Comparison of ENCODE assay signal across 26 cellular contexts in the genomic region with DNA sequence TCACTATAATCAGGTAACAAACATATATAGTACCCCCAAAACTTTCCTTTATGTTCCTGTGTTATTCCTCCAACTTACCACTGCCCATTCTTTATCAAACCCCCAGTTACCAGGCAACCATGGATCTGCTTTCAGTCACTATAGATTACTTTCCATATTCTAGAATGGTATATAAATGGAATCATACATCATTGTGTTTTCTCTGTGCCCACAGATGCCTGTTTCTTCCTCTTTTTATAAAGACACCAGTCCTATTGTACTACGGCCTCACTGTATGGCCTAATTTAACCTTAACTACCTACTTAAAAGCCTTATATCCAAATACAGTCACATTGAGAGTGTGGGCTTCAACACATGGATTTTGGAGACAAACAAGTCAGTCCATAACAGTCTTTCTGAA. TPM values are rescaled to one million over a fixed set of nuclear protein-coding genes. Genes with fewer than 3 reads are reported as not detected.
"Had no signal": no experiment of that assay in that cellular context is flagged by ENCODE, and none has a peak within 500 bp of the region (broad histone marks: within the 10 kb centered on the region; RNA-seq: fewer than 3 reads in every experiment).

No MANE protein-coding gene starts in this region.

- H3K36me3 ChIP-seq: heart right ventricle, spleen, tibial artery, upper lobe of right lung, vagina had no signal

- ATAC-seq: esophagus mucosa; heart right ventricle; left lobe of liver; mucosa of descending colon; naive thymus-derived CD8-positive, alpha-beta T cell; sciatic nerve; stimulated activated naive CD8-positive, alpha-beta T cell treated with anti-CD3 and anti-CD28 coated beads, Interleukin-15, Interleukin-2, amounts not matched to agents 100 U/mL and 50 U/mL, for 24 hours; upper lobe of right lung had no signal

- H3K4me3 ChIP-seq: heart right ventricle, mucosa of descending colon, spleen, tibial artery, upper lobe of right lung, vagina had no signal

- H3K27me3 ChIP-seq: heart right ventricle, spleen, tibial artery, upper lobe of right lung, vagina had no signal

- H3K9me3 ChIP-seq: heart right ventricle, mucosa of descending colon, spleen, tibial artery, upper lobe of right lung, vagina had no signal

- DNase-seq: effector memory CD4-positive, alpha-beta T cell; heart right ventricle; islet precursor cell; mammary epithelial cell; mucosa of descending colon; naive thymus-derived CD8-positive, alpha-beta T cell; posterior cingulate gyrus; spleen; stimulated activated CD4-positive, alpha-beta T cell treated with anti-CD3 and anti-CD28 coated beads, Interleukin-15, amount 100 ng/mL, for 24 hours; stimulated activated CD4-positive, alpha-beta T cell treated with anti-CD3 and anti-CD28 coated beads, Interleukin-1b, Interleukin-23, amount 100 ng/mL, for 48 hours; stimulated activated CD4-positive, alpha-beta T cell treated with anti-CD3 and anti-CD28 coated beads, Interleukin-4, amount 100 ng/mL, for 4 hours; stimulated activated naive CD8-positive, alpha-beta T cell treated with anti-CD3 and anti-CD28 coated beads, Interleukin-15, Interleukin-2, amounts not matched to agents 100 U/mL and 50 U/mL, for 24 hours; tibial artery; upper lobe of right lung had no signal

RNA-seq across cellular contexts. Expression of a gene that starts 7.5 kb away (rescaled TPM):
- total RNA-seq: esophagus mucosa; fibroblast of lung; frontal cortex; heart right ventricle; left lobe of liver; lower leg skin; mammary epithelial cell; naive thymus-derived CD8-positive, alpha-beta T cell; neural crest cell; osteocyte; pulmonary artery endothelial cell; sciatic nerve; skeletal muscle tissue; spleen; temporal lobe; upper lobe of right lung; vagina had no signal
